In genomic region chr1:227871892-227872291, GRCh38 we compare ENCODE assay signal across 13 cellular contexts. TPM values are rescaled to one million over a fixed set of nuclear protein-coding genes. Genes with fewer than 3 reads are reported as not detected.
"Had no signal": no experiment of that assay in that cellular context is flagged by ENCODE, and none has a peak within 500 bp of the region (broad histone marks: within the 10 kb centered on the region; RNA-seq: fewer than 3 reads in every experiment).

No MANE protein-coding gene starts in this region.

RNA-seq across cellular contexts. Expression of gene PRSS38, which starts 56.4 kb away (rescaled TPM):
- total RNA-seq: activated B cell treated with CpG ODN at 0.5 μM for 24 hours; activated CD4-positive, alpha-beta memory T cell treated with anti-CD3 and anti-CD28 coated beads for 36 hours; activated CD8-positive, alpha-beta memory T cell treated with anti-CD3 and anti-CD28 coated beads, Interleukin-2, amount 10 ng/mL, durations not matched to agents 7 days and 5 days; activated CD8-positive, alpha-beta T cell treated with anti-CD3 and anti-CD28 coated beads for 36 hours; activated naive CD8-positive, alpha-beta T cell treated with anti-CD3 and anti-CD28 coated beads for 36 hours; activated T-helper 2 cell treated with anti-CD3 and anti-CD28 coated beads, Interferon-gamma antibody, Interleukin-2, Interleukin-4, amounts not matched to agents 10 μg/mL and 5 μg/mL and 100 μg/mL, durations not matched to agents 14 hours and 24 hours and 36 hours; adrenal gland; aorta; astrocyte; body of pancreas; breast epithelium; cardiac septum; cerebellum had no signal
- polyA plus RNA-seq: adrenal gland, aorta had no signal
